8 cellular contexts compared by ENCODE assay signal in genomic region chr18:58670561-58671121, GRCh38. TPM values are rescaled to one million over a fixed set of nuclear protein-coding genes. Genes with fewer than 3 reads are reported as not detected.
DNase-seq lines count a peak whose midpoint lies in the region; ATAC-seq and TF ChIP-seq lines count a peak whose summit lies in the region.

No MANE protein-coding gene starts in this region.

- H4K20me1 ChIP-seq in neural cell (ENCODE audit: insufficient read depth), result no peaks in the 10 kb centered on the region

- no peaks in the 10 kb centered on the region for H3K27me3 ChIP-seq in neural cell (ENCODE audit: insufficient read depth, low read depth, low read length)

- no peak for TF ChIP-seq RAD21 in neural cell (conservative IDR thresholded peaks at IDR 0.05)

- H3K9ac ChIP-seq in neural cell (ENCODE audit: low read length), result peak overlapping the region; percentile 72

- peaks cover 24% of the 10 kb centered on the region for H3K36me3 Mint-ChIP-seq in activated T-cell treated with anti-CD3 and anti-CD28 coated beads, Interleukin-2, amount 50 U/mL, for 24 hours (ENCODE audit: low read depth)
- peaks cover 16% of the 10 kb centered on the region for H3K36me3 Mint-ChIP-seq in effector memory CD8-positive, alpha-beta T cell (ENCODE audit: insufficient read depth)

- DNase-seq in activated T-cell treated with anti-CD3 and anti-CD28 coated beads, Interleukin-2, amount 50 U/mL, for 24 hours, result no peak
- DNase-seq in activated T-cell treated with anti-CD3 and anti-CD28 coated beads, Interleukin-2, amount 50 U/mL, for 1 hour, result no peak
- DNase-seq in NOMO-1 treated with dmso at 0.1 percent for 144 hours (lab: John Stamatoyannopoulos, UW; ENCODE audit: unreplicated experiment) (peak; percentile 91), NCI-H2107 (lab: John Stamatoyannopoulos, UW) (no peak)
- DNase-seq in effector memory CD8-positive, alpha-beta T cell, result no peak

- no peak for ATAC-seq in effector memory CD8-positive, alpha-beta T cell (replicated peaks)
- no peak for ATAC-seq in HG03039 (IDR thresholded peaks at IDR 0.05; ENCODE audit: unreplicated experiment)
- no peak for ATAC-seq in esophagus mucosa

- TF ChIP-seq CTCF in neural cell (IDR thresholded peaks at IDR 0.05; ENCODE audit: poor library complexity, severe bottlenecking), result no peak

- H3K4me3 Mint-ChIP-seq in activated T-cell treated with anti-CD3 and anti-CD28 coated beads, Interleukin-2, amount 50 U/mL, for 24 hours, result peak overlapping the region; percentile 78
- peak overlapping the region; percentile 95 to 97 for H3K4me3 Mint-ChIP-seq in effector memory CD8-positive, alpha-beta T cell

- peaks cover 69% of the 10 kb centered on the region for H3K4me1 Mint-ChIP-seq in activated T-cell treated with anti-CD3 and anti-CD28 coated beads, Interleukin-2, amount 50 U/mL, for 24 hours (ENCODE audit: low read depth)
- H3K4me1 Mint-ChIP-seq in effector memory CD8-positive, alpha-beta T cell (ENCODE audit: low read depth in 2 of 2), result peaks cover 25 to 32% of the 10 kb centered on the region in 2 donors

- no peaks in the 10 kb centered on the region for H3K36me3 ChIP-seq in neural cell (ENCODE audit: insufficient read depth, low read length)

- no peaks in the 10 kb centered on the region for H3K27me3 Mint-ChIP-seq in activated T-cell treated with anti-CD3 and anti-CD28 coated beads, Interleukin-2, amount 50 U/mL, for 24 hours
- H3K27me3 Mint-ChIP-seq in effector memory CD8-positive, alpha-beta T cell, result no peaks in the 10 kb centered on the region

- H3K9me3 Mint-ChIP-seq in activated T-cell treated with anti-CD3 and anti-CD28 coated beads, Interleukin-2, amount 50 U/mL, for 24 hours, result no peaks in the 10 kb centered on the region
- H3K9me3 Mint-ChIP-seq in effector memory CD8-positive, alpha-beta T cell, result no peaks in the 10 kb centered on the region

- H3K9me2 ChIP-seq in neural cell (ENCODE audit: insufficient read depth, low read length), result no peaks in the 10 kb centered on the region

- H3K27ac Mint-ChIP-seq in activated T-cell treated with anti-CD3 and anti-CD28 coated beads, Interleukin-2, amount 50 U/mL, for 24 hours, result peak overlapping the region; percentile 85
- peak overlapping the region; percentile 72 to 82 for H3K27ac Mint-ChIP-seq in effector memory CD8-positive, alpha-beta T cell

- peak overlapping the region; percentile 59 for H3K4me2 ChIP-seq in neural cell (ENCODE audit: low read length)

- peak overlapping the region; percentile 45 for H2AFZ ChIP-seq in neural cell (ENCODE audit: low read depth, low read length)

- peak overlapping the region; percentile 77 for H3K4me3 ChIP-seq in neural cell (ENCODE audit: low read length)

- H3K79me2 ChIP-seq in neural cell (replicated peaks; ENCODE audit: insufficient read depth, low read length), result peaks cover 14% of the 10 kb centered on the region

- peaks cover 7% of the 10 kb centered on the region for H3F3A ChIP-seq in neural cell (ENCODE audit: insufficient read depth, low read length, poor library complexity, severe bottlenecking)

- TF ChIP-seq EP300 in neural cell (conservative IDR thresholded peaks at IDR 0.05; ENCODE audit: poor library complexity, severe bottlenecking), result no peak

- no peaks in the 10 kb centered on the region for H3K9me3 ChIP-seq in neural cell (ENCODE audit: low read length)

- H3K27ac ChIP-seq in neural cell (ENCODE audit: low read length), result no peak overlapping the region

TF ChIP-seq in neural cell, 6 proteins besides CTCF, POLR2A, EP300 and RAD21:
- TF ChIP-seq TAF1 (IDR thresholded peaks at IDR 0.05; ENCODE audit: low read depth), result no peak
- TF ChIP-seq REST (IDR thresholded peaks at IDR 0.05; ENCODE audit: borderline replicate concordance), result no peak
- no peak for TF ChIP-seq SMC3 (conservative IDR thresholded peaks at IDR 0.05; ENCODE audit: poor library complexity)
- no peak for TF ChIP-seq POLR2AphosphoS5 (IDR thresholded peaks at IDR 0.05)
- no peak for TF ChIP-seq MXI1 (conservative IDR thresholded peaks at IDR 0.05; ENCODE audit: poor library complexity, severe bottlenecking)
- TF ChIP-seq EZH2 (IDR thresholded peaks at IDR 0.05; ENCODE audit: borderline replicate concordance, insufficient read depth, low read length, poor library complexity, severe bottlenecking), result no peak

RNA-seq across cellular contexts. Expression of gene MALT1, which starts 0.6 kb away (rescaled TPM):
- 40.5 and 44.5 TPM in 2 replicates for polyA plus RNA-seq in neural cell
- 40.2 and 46.7 TPM in 2 replicates for polyA minus RNA-seq in neural cell
- 34.4 TPM for total RNA-seq in esophagus mucosa

RNA-seq across cellular contexts. Expression of gene ALPK2, which starts 41.8 kb away (rescaled TPM):
- polyA plus RNA-seq in neural cell, result not detected in 2 replicates
- polyA minus RNA-seq in neural cell, result under 0.01 and 0.12 TPM in 2 replicates
- total RNA-seq in esophagus mucosa, result 0.12 TPM
